In the genomic region with DNA sequence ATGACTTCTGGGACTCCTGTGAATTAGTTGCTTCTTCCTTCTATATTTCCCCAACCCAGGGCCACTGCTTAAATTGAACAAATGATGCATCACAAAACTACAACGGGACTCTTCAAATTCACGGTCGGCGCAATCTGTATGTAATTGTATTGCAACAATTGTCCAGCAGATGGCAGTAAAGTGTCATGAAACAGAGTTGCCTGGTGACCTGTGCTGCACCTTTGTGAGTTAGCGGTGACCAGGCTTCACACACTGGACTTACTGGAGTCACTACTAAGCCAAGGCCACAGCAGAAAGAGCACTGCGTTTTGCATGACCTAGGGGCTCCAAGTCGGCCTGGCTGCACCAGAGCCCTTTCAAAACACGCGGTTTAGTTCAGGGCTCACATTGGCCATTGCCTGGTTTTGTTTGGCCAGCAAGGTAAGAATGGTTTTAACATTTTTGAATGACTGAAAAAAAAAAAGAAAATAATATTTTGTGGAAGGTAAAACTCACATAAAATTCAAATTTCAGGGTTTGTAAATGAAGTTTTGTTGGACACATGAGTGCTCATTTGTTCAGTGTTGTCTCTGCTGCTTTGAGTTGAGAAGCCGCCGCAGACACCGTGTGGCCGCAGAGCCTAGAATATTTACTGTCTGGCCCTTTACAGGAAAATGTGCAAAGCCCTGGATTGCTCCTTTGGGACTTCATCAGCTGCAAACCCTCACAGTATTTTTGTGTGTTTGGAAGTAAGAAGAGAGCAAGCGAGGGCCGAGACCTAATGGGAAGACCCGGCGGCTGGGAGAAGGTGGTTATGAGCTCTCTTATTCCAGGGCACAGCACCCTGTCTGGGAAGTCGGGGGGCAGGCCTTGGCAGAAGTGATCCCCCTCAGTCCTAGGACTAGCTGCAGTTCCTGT, we compare ENCODE assay signal across 8 cellular contexts. TPM values are rescaled to one million over a fixed set of nuclear protein-coding genes. Genes with fewer than 3 reads are reported as not detected.
DNase-seq lines count a peak whose midpoint lies in the region; ATAC-seq and TF ChIP-seq lines count a peak whose summit lies in the region.

No MANE protein-coding gene starts in this region.

- peak; percentile 53 for DNase-seq in activated CD4-positive, alpha-beta T cell treated with anti-CD3 and anti-CD28 coated beads for 36 hours
- DNase-seq in activated CD4-positive, alpha-beta T cell treated with anti-CD3 and anti-CD28 coated beads for 1 hour = no peak
- DNase-seq in NCI-H510A (lab: John Stamatoyannopoulos, UW) (peak; percentile 9), fibroblast of peridontal ligament (ENCODE audit: extremely low read depth) (peak; percentile 84)
- DNase-seq in activated CD8-positive, alpha-beta memory T cell treated with anti-CD3 and anti-CD28 coated beads, Interleukin-2, amount 50 U/mL, for 4 hours = peak; percentile 41

- peaks cover 5% of the 10 kb centered on the region for H3K4me1 Mint-ChIP-seq in activated CD4-positive, alpha-beta T cell treated with anti-CD3 and anti-CD28 coated beads for 36 hours
- H3K4me1 Mint-ChIP-seq in nephron = peaks cover 14% of the 10 kb centered on the region

- no peak overlapping the region for H3K27ac Mint-ChIP-seq in activated CD4-positive, alpha-beta T cell treated with anti-CD3 and anti-CD28 coated beads for 36 hours
- H3K27ac Mint-ChIP-seq in nephron = peak overlapping the region; percentile 25 to 82 (median 81)

- peak; percentile 77 to 90 (median 78) for TF ChIP-seq CTCF in nephron (IDR thresholded peaks at IDR 0.05; ENCODE audit: unreplicated experiment in 3 of 3)

- intact Hi-C loops in activated CD4-positive, alpha-beta T cell treated with anti-CD3 and anti-CD28 coated beads for 36 hours (cut with DNase I, micrococcal nuclease) = loop anchor here (1.0 to 10.0 kb wide), 6 partner anchors 360 to 1193 kb away; no protein-coding TSS in a partner anchor

- peaks cover 32% of the 10 kb centered on the region for H3K27me3 Mint-ChIP-seq in activated CD4-positive, alpha-beta T cell treated with anti-CD3 and anti-CD28 coated beads for 36 hours
- H3K27me3 Mint-ChIP-seq in nephron (ENCODE audit: low read depth) = peaks cover 16% of the 10 kb centered on the region

- ATAC-seq in activated CD4-positive, alpha-beta T cell treated with anti-CD3 and anti-CD28 coated beads for 36 hours = peak; percentile 75
- ATAC-seq in HG02885 (IDR thresholded peaks at IDR 0.05; ENCODE audit: poor library complexity, unreplicated experiment) (peak; percentile 77), GM21786 (IDR thresholded peaks at IDR 0.05; ENCODE audit: unreplicated experiment) (no peak)

- H3K4me3 Mint-ChIP-seq in activated CD4-positive, alpha-beta T cell treated with anti-CD3 and anti-CD28 coated beads for 36 hours = no peak overlapping the region
- peak overlapping the region in 1 of 3 experiments; percentile 13 for H3K4me3 Mint-ChIP-seq in nephron

- CTCF ChIA-PET in activated CD4-positive, alpha-beta T cell treated with anti-CD3 and anti-CD28 coated beads for 36 hours (lab: Charles Lee) = interaction anchor here (1.0 to 2.9 kb wide), 8 partner anchors 11 to 714 kb away, joined by 3 to 17 read pairs (median 6); no protein-coding TSS in a partner anchor

- no peaks in the 10 kb centered on the region for H3K9me3 Mint-ChIP-seq in activated CD4-positive, alpha-beta T cell treated with anti-CD3 and anti-CD28 coated beads for 36 hours (ENCODE audit: low read depth)
- peaks cover 6% of the 10 kb centered on the region for H3K9me3 Mint-ChIP-seq in nephron

- POLR2A ChIA-PET in activated CD4-positive, alpha-beta T cell treated with anti-CD3 and anti-CD28 coated beads for 36 hours (lab: Charles Lee) = no interaction called here

- H3K36me3 Mint-ChIP-seq in activated CD4-positive, alpha-beta T cell treated with anti-CD3 and anti-CD28 coated beads for 36 hours (ENCODE audit: low read depth) = no peaks in the 10 kb centered on the region
- no peaks in the 10 kb centered on the region for H3K36me3 Mint-ChIP-seq in nephron (ENCODE audit: low read depth)

RNA-seq across cellular contexts. Expression of gene ZNF32, which starts 23.2 kb away (rescaled TPM):
- total RNA-seq in activated CD4-positive, alpha-beta T cell treated with anti-CD3 and anti-CD28 coated beads for 36 hours = 10 to 100 TPM; 14.1 to 15.2 TPM
